In the genomic region with DNA sequence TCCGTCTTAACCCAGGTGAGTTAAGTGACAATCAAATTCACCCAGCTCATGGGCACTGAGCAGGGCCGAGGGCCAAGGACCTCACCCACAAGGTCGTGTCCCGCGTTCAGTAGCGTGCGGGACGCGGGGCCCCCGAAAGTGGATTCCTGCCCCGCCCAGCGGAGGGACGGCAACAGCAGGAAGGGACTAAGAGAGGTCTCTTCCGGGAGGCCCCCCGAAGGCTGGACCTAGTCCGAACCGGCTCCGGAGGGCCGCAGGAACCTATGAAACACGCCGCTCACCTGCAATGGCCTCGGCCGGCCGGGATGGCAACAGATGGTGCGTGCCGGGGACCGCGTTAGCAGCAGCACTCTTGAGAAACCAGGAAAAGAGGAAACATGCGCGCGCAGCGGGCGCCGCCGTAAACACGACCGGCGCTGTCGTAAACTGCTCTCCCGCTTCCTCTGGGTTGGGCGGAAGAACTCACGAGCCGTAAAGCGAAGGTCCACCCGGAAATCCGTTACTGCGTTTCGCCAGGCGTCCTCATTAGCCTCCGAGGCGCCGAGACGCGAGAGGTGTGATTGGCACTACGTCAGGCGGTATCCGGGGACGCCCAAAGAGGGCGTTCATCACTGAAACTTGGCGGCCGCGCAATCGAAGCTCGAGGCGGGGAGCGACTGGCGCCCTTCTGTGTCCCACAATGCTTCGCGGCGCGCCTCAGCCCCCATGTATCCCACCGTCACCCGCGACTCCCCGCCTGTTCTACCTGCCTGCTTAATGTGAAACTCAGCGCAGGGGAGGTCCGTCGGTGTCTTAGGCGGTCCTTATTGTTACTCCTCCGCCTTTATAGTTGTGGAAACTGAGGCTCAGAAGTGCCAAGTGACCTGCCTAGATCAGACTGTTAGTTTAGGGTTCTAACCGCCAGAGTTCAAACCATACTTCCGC, we compare ENCODE assay signal across 1 cellular context.
TF ChIP-seq lines count a peak whose summit lies in the region.

A gene with protein sequence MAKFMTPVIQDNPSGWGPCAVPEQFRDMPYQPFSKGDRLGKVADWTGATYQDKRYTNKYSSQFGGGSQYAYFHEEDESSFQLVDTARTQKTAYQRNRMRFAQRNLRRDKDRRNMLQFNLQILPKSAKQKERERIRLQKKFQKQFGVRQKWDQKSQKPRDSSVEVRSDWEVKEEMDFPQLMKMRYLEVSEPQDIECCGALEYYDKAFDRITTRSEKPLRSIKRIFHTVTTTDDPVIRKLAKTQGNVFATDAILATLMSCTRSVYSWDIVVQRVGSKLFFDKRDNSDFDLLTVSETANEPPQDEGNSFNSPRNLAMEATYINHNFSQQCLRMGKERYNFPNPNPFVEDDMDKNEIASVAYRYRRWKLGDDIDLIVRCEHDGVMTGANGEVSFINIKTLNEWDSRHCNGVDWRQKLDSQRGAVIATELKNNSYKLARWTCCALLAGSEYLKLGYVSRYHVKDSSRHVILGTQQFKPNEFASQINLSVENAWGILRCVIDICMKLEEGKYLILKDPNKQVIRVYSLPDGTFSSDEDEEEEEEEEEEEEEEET (minus strand): TSS at position 372 of the 924 bp plus-strand sequence. CDS start 3,045 bp downstream, outside the sequence.

TF ChIP-seq in HepG2, 621 proteins besides CTCF, POLR2A, EP300 and RAD21 (continued from another document and continues in another):
- TF ChIP-seq, protein P1, sequence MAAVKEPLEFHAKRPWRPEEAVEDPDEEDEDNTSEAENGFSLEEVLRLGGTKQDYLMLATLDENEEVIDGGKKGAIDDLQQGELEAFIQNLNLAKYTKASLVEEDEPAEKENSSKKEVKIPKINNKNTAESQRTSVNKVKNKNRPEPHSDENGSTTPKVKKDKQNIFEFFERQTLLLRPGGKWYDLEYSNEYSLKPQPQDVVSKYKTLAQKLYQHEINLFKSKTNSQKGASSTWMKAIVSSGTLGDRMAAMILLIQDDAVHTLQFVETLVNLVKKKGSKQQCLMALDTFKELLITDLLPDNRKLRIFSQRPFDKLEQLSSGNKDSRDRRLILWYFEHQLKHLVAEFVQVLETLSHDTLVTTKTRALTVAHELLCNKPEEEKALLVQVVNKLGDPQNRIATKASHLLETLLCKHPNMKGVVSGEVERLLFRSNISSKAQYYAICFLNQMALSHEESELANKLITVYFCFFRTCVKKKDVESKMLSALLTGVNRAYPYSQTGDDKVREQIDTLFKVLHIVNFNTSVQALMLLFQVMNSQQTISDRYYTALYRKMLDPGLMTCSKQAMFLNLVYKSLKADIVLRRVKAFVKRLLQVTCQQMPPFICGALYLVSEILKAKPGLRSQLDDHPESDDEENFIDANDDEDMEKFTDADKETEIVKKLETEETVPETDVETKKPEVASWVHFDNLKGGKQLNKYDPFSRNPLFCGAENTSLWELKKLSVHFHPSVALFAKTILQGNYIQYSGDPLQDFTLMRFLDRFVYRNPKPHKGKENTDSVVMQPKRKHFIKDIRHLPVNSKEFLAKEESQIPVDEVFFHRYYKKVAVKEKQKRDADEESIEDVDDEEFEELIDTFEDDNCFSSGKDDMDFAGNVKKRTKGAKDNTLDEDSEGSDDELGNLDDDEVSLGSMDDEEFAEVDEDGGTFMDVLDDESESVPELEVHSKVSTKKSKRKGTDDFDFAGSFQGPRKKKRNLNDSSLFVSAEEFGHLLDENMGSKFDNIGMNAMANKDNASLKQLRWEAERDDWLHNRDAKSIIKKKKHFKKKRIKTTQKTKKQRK (IDR thresholded peaks at IDR 0.05; ENCODE audit: low read length) = no peak
- TF ChIP-seq, protein P2, sequence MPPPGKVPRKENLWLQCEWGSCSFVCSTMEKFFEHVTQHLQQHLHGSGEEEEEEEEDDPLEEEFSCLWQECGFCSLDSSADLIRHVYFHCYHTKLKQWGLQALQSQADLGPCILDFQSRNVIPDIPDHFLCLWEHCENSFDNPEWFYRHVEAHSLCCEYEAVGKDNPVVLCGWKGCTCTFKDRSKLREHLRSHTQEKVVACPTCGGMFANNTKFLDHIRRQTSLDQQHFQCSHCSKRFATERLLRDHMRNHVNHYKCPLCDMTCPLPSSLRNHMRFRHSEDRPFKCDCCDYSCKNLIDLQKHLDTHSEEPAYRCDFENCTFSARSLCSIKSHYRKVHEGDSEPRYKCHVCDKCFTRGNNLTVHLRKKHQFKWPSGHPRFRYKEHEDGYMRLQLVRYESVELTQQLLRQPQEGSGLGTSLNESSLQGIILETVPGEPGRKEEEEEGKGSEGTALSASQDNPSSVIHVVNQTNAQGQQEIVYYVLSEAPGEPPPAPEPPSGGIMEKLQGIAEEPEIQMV (CRISPR knock-in tag; IDR thresholded peaks at IDR 0.05; ENCODE audit: low read depth) = peak; percentile 65; the same call in 1 of the 2 replicates
- TF ChIP-seq ZNF563 (CRISPR knock-in tag; IDR thresholded peaks at IDR 0.05) (no peak; the same call in 1 of the 2 replicates), ZNF772 (CRISPR knock-in tag; IDR thresholded peaks at IDR 0.05) (peak; percentile 68; the same call in 1 of the 2 replicates), MAFG (CRISPR knock-in tag; IDR thresholded peaks at IDR 0.05) (no peak), TP53 (CRISPR knock-in tag; conservative IDR thresholded peaks at IDR 0.05) (0 out of 2 replicates have a peak, but pooled peaks have one; percentile 31), ZSCAN20 (CRISPR knock-in tag; IDR thresholded peaks at IDR 0.05; ENCODE audit: borderline replicate concordance) (peak; percentile 69; the same call in 1 of the 2 replicates), MED8 (CRISPR knock-in tag; IDR thresholded peaks at IDR 0.05; ENCODE audit: insufficient replicate concordance) (no peak), ZNF598 (CRISPR knock-in tag; IDR thresholded peaks at IDR 0.05; ENCODE audit: borderline replicate concordance) (peak; percentile 91; the same call in 1 of the 2 replicates), ZNF670 (CRISPR knock-in tag; IDR thresholded peaks at IDR 0.05; ENCODE audit: borderline replicate concordance) (peak; percentile 25; the same call in 1 of the 2 replicates), ZSCAN9 (CRISPR knock-in tag; IDR thresholded peaks at IDR 0.05; ENCODE audit: borderline replicate concordance) (peak; percentile 48; the same call in 1 of the 2 replicates), NCOA5 (CRISPR knock-in tag; IDR thresholded peaks at IDR 0.05) (no peak), ZNF331 (CRISPR knock-in tag; IDR thresholded peaks at IDR 0.05) (peak; percentile 83), ZNF788 (CRISPR knock-in tag; IDR thresholded peaks at IDR 0.05; ENCODE audit: borderline replicate concordance) (peak; percentile 79; the same call in 1 of the 2 replicates), ZBTB1 (CRISPR knock-in tag; IDR thresholded peaks at IDR 0.05; ENCODE audit: borderline replicate concordance) (0 out of 2 replicates have a peak, but pooled peaks have one; percentile 35), ZNF33A (CRISPR knock-in tag; IDR thresholded peaks at IDR 0.05; ENCODE audit: borderline replicate concordance) (no peak), LCORL (IDR thresholded peaks at IDR 0.05) (no peak), LCORL (CRISPR knock-in tag; IDR thresholded peaks at IDR 0.05) (no peak; the same call in 1 of the 2 replicates), ZNF138 (CRISPR knock-in tag; IDR thresholded peaks at IDR 0.05; ENCODE audit: low read depth) (peak; percentile 76)
- TF ChIP-seq, protein P3, sequence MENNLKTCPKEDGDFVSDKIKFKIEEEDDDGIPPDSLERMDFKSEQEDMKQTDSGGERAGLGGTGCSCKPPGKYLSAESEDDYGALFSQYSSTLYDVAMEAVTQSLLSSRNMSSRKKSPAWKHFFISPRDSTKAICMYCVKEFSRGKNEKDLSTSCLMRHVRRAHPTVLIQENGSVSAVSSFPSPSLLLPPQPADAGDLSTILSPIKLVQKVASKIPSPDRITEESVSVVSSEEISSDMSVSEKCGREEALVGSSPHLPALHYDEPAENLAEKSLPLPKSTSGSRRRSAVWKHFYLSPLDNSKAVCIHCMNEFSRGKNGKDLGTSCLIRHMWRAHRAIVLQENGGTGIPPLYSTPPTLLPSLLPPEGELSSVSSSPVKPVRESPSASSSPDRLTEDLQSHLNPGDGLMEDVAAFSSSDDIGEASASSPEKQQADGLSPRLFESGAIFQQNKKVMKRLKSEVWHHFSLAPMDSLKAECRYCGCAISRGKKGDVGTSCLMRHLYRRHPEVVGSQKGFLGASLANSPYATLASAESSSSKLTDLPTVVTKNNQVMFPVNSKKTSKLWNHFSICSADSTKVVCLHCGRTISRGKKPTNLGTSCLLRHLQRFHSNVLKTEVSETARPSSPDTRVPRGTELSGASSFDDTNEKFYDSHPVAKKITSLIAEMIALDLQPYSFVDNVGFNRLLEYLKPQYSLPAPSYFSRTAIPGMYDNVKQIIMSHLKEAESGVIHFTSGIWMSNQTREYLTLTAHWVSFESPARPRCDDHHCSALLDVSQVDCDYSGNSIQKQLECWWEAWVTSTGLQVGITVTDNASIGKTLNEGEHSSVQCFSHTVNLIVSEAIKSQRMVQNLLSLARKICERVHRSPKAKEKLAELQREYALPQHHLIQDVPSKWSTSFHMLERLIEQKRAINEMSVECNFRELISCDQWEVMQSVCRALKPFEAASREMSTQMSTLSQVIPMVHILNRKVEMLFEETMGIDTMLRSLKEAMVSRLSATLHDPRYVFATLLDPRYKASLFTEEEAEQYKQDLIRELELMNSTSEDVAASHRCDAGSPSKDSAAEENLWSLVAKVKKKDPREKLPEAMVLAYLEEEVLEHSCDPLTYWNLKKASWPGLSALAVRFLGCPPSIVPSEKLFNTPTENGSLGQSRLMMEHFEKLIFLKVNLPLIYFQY (CRISPR knock-in tag; IDR thresholded peaks at IDR 0.05; ENCODE audit: borderline replicate concordance) = no peak; the same call in 1 of the 2 replicates
- TF ChIP-seq, protein P4, sequence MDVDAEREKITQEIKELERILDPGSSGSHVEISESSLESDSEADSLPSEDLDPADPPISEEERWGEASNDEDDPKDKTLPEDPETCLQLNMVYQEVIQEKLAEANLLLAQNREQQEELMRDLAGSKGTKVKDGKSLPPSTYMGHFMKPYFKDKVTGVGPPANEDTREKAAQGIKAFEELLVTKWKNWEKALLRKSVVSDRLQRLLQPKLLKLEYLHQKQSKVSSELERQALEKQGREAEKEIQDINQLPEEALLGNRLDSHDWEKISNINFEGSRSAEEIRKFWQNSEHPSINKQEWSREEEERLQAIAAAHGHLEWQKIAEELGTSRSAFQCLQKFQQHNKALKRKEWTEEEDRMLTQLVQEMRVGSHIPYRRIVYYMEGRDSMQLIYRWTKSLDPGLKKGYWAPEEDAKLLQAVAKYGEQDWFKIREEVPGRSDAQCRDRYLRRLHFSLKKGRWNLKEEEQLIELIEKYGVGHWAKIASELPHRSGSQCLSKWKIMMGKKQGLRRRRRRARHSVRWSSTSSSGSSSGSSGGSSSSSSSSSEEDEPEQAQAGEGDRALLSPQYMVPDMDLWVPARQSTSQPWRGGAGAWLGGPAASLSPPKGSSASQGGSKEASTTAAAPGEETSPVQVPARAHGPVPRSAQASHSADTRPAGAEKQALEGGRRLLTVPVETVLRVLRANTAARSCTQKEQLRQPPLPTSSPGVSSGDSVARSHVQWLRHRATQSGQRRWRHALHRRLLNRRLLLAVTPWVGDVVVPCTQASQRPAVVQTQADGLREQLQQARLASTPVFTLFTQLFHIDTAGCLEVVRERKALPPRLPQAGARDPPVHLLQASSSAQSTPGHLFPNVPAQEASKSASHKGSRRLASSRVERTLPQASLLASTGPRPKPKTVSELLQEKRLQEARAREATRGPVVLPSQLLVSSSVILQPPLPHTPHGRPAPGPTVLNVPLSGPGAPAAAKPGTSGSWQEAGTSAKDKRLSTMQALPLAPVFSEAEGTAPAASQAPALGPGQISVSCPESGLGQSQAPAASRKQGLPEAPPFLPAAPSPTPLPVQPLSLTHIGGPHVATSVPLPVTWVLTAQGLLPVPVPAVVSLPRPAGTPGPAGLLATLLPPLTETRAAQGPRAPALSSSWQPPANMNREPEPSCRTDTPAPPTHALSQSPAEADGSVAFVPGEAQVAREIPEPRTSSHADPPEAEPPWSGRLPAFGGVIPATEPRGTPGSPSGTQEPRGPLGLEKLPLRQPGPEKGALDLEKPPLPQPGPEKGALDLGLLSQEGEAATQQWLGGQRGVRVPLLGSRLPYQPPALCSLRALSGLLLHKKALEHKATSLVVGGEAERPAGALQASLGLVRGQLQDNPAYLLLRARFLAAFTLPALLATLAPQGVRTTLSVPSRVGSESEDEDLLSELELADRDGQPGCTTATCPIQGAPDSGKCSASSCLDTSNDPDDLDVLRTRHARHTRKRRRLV (CRISPR knock-in tag; IDR thresholded peaks at IDR 0.05) = no peak; the same call in 1 of the 2 replicates
- TF ChIP-seq, protein P5, sequence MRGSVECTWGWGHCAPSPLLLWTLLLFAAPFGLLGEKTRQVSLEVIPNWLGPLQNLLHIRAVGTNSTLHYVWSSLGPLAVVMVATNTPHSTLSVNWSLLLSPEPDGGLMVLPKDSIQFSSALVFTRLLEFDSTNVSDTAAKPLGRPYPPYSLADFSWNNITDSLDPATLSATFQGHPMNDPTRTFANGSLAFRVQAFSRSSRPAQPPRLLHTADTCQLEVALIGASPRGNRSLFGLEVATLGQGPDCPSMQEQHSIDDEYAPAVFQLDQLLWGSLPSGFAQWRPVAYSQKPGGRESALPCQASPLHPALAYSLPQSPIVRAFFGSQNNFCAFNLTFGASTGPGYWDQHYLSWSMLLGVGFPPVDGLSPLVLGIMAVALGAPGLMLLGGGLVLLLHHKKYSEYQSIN (CRISPR knock-in tag; IDR thresholded peaks at IDR 0.05; ENCODE audit: borderline replicate concordance) = no peak; the same call in 1 of the 2 replicates
- TF ChIP-seq, protein P6, sequence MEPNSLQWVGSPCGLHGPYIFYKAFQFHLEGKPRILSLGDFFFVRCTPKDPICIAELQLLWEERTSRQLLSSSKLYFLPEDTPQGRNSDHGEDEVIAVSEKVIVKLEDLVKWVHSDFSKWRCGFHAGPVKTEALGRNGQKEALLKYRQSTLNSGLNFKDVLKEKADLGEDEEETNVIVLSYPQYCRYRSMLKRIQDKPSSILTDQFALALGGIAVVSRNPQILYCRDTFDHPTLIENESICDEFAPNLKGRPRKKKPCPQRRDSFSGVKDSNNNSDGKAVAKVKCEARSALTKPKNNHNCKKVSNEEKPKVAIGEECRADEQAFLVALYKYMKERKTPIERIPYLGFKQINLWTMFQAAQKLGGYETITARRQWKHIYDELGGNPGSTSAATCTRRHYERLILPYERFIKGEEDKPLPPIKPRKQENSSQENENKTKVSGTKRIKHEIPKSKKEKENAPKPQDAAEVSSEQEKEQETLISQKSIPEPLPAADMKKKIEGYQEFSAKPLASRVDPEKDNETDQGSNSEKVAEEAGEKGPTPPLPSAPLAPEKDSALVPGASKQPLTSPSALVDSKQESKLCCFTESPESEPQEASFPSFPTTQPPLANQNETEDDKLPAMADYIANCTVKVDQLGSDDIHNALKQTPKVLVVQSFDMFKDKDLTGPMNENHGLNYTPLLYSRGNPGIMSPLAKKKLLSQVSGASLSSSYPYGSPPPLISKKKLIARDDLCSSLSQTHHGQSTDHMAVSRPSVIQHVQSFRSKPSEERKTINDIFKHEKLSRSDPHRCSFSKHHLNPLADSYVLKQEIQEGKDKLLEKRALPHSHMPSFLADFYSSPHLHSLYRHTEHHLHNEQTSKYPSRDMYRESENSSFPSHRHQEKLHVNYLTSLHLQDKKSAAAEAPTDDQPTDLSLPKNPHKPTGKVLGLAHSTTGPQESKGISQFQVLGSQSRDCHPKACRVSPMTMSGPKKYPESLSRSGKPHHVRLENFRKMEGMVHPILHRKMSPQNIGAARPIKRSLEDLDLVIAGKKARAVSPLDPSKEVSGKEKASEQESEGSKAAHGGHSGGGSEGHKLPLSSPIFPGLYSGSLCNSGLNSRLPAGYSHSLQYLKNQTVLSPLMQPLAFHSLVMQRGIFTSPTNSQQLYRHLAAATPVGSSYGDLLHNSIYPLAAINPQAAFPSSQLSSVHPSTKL (CRISPR knock-in tag; IDR thresholded peaks at IDR 0.05) = peak; percentile 52; the same call in 1 of the 2 replicates
- TF ChIP-seq, protein P7, sequence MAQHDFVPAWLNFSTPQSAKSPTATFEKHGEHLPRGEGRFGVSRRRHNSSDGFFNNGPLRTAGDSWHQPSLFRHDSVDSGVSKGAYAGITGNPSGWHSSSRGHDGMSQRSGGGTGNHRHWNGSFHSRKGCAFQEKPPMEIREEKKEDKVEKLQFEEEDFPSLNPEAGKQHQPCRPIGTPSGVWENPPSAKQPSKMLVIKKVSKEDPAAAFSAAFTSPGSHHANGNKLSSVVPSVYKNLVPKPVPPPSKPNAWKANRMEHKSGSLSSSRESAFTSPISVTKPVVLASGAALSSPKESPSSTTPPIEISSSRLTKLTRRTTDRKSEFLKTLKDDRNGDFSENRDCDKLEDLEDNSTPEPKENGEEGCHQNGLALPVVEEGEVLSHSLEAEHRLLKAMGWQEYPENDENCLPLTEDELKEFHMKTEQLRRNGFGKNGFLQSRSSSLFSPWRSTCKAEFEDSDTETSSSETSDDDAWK (CRISPR knock-in tag; IDR thresholded peaks at IDR 0.05) = no peak
